8 cellular contexts compared by ENCODE assay signal in genomic region chr9:128420651-128421473, GRCh38. TPM values are rescaled to one million over a fixed set of nuclear protein-coding genes. Genes with fewer than 3 reads are reported as not detected.
DNase-seq lines count a peak whose midpoint lies in the region; ATAC-seq and TF ChIP-seq lines count a peak whose summit lies in the region.

Gene CERCAM (plus strand): TSS chr9:128420857. CDS start chr9:128420878, 21 bp downstream.

- H3K9ac ChIP-seq in HUES64 (ENCODE audit: low read depth, low read length): peak within 1 kb of the TSS; percentile 40; the same call in 1 of the 2 replicates

- H3K79me2 ChIP-seq in DOHH2 (ENCODE audit: control insufficient read depth, low read length): no peaks in the 10 kb centered on the region

- peaks cover 27% of the 10 kb centered on the region for H3K4me1 ChIP-seq in DOHH2 (ENCODE audit: control insufficient read depth, low read length)
- 0 out of 2 replicates have a peak, but pooled peaks cover 5% of the 10 kb centered on the region for H3K4me1 ChIP-seq in HUES64 (ENCODE audit: insufficient read depth, low read length)

- DNase-seq in WERI-Rb-1: peak; percentile 87
- DNase-seq in choroid plexus epithelial cell (ENCODE audit: low read depth): peak; percentile 31
- peak; percentile 56 for DNase-seq in kidney tubule cell (ENCODE audit: low spot score)
- DNase-seq in stimulated activated CD4-positive, alpha-beta T cell treated with anti-CD3 and anti-CD28 coated beads, Interleukin-2, amount 100 ng/mL, for 24 hours: peak; percentile 38 to 62
- DNase-seq in DMS153 (lab: John Stamatoyannopoulos, UW): no peak

- no peaks in the 10 kb centered on the region for H3K9me2 ChIP-seq in DOHH2 (replicated peaks; ENCODE audit: control insufficient read depth, low read length)

- ATAC-seq in GM21423 (IDR thresholded peaks at IDR 0.05; ENCODE audit: unreplicated experiment): peak; percentile 59

- H3K27ac ChIP-seq in DOHH2 (ENCODE audit: low read depth, low read length): no peak within 1 kb of the TSS
- H3K27ac ChIP-seq in HUES64 (ENCODE audit: low read depth, low read length): no peak within 1 kb of the TSS
- H3K27ac ChIP-seq in WERI-Rb-1: peak within 1 kb of the TSS; percentile 81

- peak; percentile 17 for TF ChIP-seq CTCF in DOHH2 (IDR thresholded peaks at IDR 0.05; ENCODE audit: low read depth, low read length, poor library complexity, severe bottlenecking)
- peak; percentile 30; the same call in 1 of the 2 replicates for TF ChIP-seq CTCF in WERI-Rb-1 (IDR thresholded peaks at IDR 0.05; ENCODE audit: low read depth, low read length)
- TF ChIP-seq CTCF in choroid plexus epithelial cell (conservative IDR thresholded peaks at IDR 0.05; ENCODE audit: low read depth, low read length): no peak

- H3K27me3 ChIP-seq in DOHH2 (ENCODE audit: control insufficient read depth, low read length) (peaks cover 28% of the 10 kb centered on the region), HUES64 (ENCODE audit: insufficient read depth, low read length) (peaks cover 76% of the 10 kb centered on the region), WERI-Rb-1 (ENCODE audit: insufficient read depth, low read depth, severe bottlenecking) (no peaks in the 10 kb centered on the region)

- H3K9me3 ChIP-seq in DOHH2 (ENCODE audit: control insufficient read depth, insufficient read depth, low read length): no peaks in the 10 kb centered on the region
- H3K9me3 ChIP-seq in HUES64 (ENCODE audit: insufficient read depth, low read depth, low read length): no peaks in the 10 kb centered on the region
- H3K9me3 ChIP-seq in WERI-Rb-1 (ENCODE audit: severe bottlenecking): no peaks in the 10 kb centered on the region

- no peaks in the 10 kb centered on the region for H4K20me1 ChIP-seq in DOHH2 (ENCODE audit: control insufficient read depth, insufficient read depth, low read depth, low read length)

- H3K4me3 ChIP-seq in DOHH2 (ENCODE audit: low read length): peak within 1 kb of the TSS; percentile 73
- peak within 1 kb of the TSS; percentile 75 for H3K4me3 ChIP-seq in HUES64 (ENCODE audit: low read length)
- H3K4me3 ChIP-seq in WERI-Rb-1 (ENCODE audit: low read depth, low read length): peak within 1 kb of the TSS; percentile 85
- H3K4me3 ChIP-seq in choroid plexus epithelial cell (ENCODE audit: low read depth, low read length): peak within 1 kb of the TSS; percentile 74

- peak within 1 kb of the TSS; percentile 72 for H3K4me2 ChIP-seq in DOHH2 (ENCODE audit: low read length)

- under 1% methylated on average over 59 of the region's 59 CpGs for WGBS in HUES64

- no peaks in the 10 kb centered on the region for H3F3A ChIP-seq in DOHH2 (ENCODE audit: control insufficient read depth, insufficient read depth)

- H3K36me3 ChIP-seq in DOHH2 (ENCODE audit: control insufficient read depth, low read length) (no peaks in the 10 kb centered on the region), HUES64 (ENCODE audit: insufficient read depth, low read length) (no peaks in the 10 kb centered on the region), WERI-Rb-1 (peaks cover 13% of the 10 kb centered on the region)

RNA-seq across cellular contexts. Expression of gene CERCAM, which starts in this region (rescaled TPM):
- polyA plus RNA-seq in HUES64 (2013, experiment 1 of 2): 8.1 TPM
- 12.6 TPM for polyA plus RNA-seq in HUES64 (2013, experiment 2 of 2)
